Comparison of ENCODE assay signal across 1 cellular context in genomic region chr3:97177242-97177641, GRCh38.
TF ChIP-seq lines count a peak whose summit lies in the region.

No MANE protein-coding gene starts in this region.

TF ChIP-seq in GM23338, 12 proteins besides CTCF, POLR2A, EP300 and RAD21:
- TF ChIP-seq REST (IDR thresholded peaks at IDR 0.05; ENCODE audit: unreplicated experiment) (peak; percentile 16), CREB1 (CRISPR knock-in tag; IDR thresholded peaks at IDR 0.05; ENCODE audit: low read depth) (no peak), STAT1 (IDR thresholded peaks at IDR 0.05; ENCODE audit: unreplicated experiment) (no peak), JUNB (IDR thresholded peaks at IDR 0.05; ENCODE audit: unreplicated experiment) (no peak)
